In the genomic region with DNA sequence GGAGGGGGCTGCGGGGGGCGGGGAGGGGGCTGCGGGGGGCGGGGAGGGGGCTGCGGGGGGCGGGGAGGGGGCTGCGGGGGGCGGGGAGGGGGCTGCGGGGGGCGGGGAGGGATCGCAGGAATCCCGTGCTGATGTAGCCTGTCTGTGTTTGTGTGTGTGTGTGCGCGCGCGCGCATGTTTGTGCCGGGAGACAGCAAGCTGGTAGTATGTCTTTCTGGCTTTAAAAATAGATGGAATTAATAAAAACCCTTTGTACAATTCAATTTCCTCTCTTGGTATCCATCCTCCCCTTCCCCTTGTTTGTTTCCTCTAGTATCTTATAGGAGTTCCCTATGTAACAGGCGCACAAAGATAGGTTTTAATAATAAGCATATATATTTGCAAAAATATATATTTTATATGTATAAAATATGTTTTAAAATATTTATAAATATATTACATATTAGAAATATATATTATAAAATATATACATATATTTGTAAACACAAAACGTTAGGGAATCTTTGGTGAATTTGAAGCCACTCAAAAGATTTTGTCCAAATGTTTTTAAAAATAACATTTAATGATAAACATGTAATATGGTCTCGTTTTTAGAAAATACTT, we compare ENCODE assay signal across 8 cellular contexts. TPM values are rescaled to one million over a fixed set of nuclear protein-coding genes. Genes with fewer than 3 reads are reported as not detected.
DNase-seq lines count a peak whose midpoint lies in the region; ATAC-seq and TF ChIP-seq lines count a peak whose summit lies in the region.

No MANE protein-coding gene starts in this region.

- 5 to 7% methylated on average over 9 to 12 of the region's 21 CpGs for WGBS in upper lobe of left lung, 2 donors

- no peaks in the 10 kb centered on the region for H3K9me3 Mint-ChIP-seq in activated CD4-positive, alpha-beta T cell treated with anti-CD3 and anti-CD28 coated beads, Interleukin-2, amount 10 ng/mL, durations not matched to agents 24 days and 14 days

- TF ChIP-seq EP300 in upper lobe of left lung (IDR thresholded peaks at IDR 0.05) = no peak

- intact Hi-C loops in breast epithelium (cut with DNase I; ENCODE audit: low total_unique reads) = no loop called here
- intact Hi-C loops in activated CD4-positive, alpha-beta T cell treated with anti-CD3 and anti-CD28 coated beads, Interleukin-2, amount 10 ng/mL, durations not matched to agents 24 days and 14 days (cut with micrococcal nuclease) = no loop called here

- peak overlapping the region; percentile 77 to 88 for H3K27ac ChIP-seq in breast epithelium
- peak overlapping the region; percentile 82 to 91 (median 86) for H3K27ac ChIP-seq in upper lobe of left lung

- H3K9me3 ChIP-seq in breast epithelium = no peaks in the 10 kb centered on the region
- no peaks in the 10 kb centered on the region for H3K9me3 ChIP-seq in upper lobe of left lung

- no peak overlapping the region for H3K27ac Mint-ChIP-seq in activated CD4-positive, alpha-beta T cell treated with anti-CD3 and anti-CD28 coated beads, Interleukin-2, amount 10 ng/mL, durations not matched to agents 24 days and 14 days

- DNase-seq in NOMO-1 treated with DMSO at 0.1 percent for 48 hours (lab: John Stamatoyannopoulos, UW; ENCODE audit: unreplicated experiment) (peak; percentile 11), NOMO-1 treated with dmso at 0.1 percent for 144 hours (lab: John Stamatoyannopoulos, UW; ENCODE audit: unreplicated experiment) (no peak), breast epithelium (ENCODE audit: low spot score in 2 of 2) (no peak), left kidney (ENCODE audit: low read depth, low spot score) (peak; percentile 84), upper lobe of left lung (peak; percentile 48 to 81), NCI-H146 treated with DMSO at 0.1 percent for 48 hours (lab: John Stamatoyannopoulos, UW; ENCODE audit: unreplicated experiment) (no peak)
- no peak for DNase-seq in activated CD4-positive, alpha-beta T cell treated with anti-CD3 and anti-CD28 coated beads, Interleukin-2, amount 10 ng/mL, durations not matched to agents 24 days and 14 days

- no peak for ATAC-seq in upper lobe of left lung (ENCODE audit: low FRiP score in 2 of 2)
- ATAC-seq in GM18861 (IDR thresholded peaks at IDR 0.05; ENCODE audit: unreplicated experiment) = no peak

- no peak overlapping the region for H3K4me3 Mint-ChIP-seq in activated CD4-positive, alpha-beta T cell treated with anti-CD3 and anti-CD28 coated beads, Interleukin-2, amount 10 ng/mL, durations not matched to agents 24 days and 14 days

- H3K36me3 ChIP-seq in breast epithelium (no peaks in the 10 kb centered on the region), upper lobe of left lung (no peaks in the 10 kb centered on the region)

- TF ChIP-seq POLR2A in breast epithelium (IDR thresholded peaks at IDR 0.05) (no peak), upper lobe of left lung (IDR thresholded peaks at IDR 0.05) (no peak)

- H3K27me3 ChIP-seq in breast epithelium (no peaks in the 10 kb centered on the region), upper lobe of left lung (no peaks in the 10 kb centered on the region)

- H3K4me1 Mint-ChIP-seq in activated CD4-positive, alpha-beta T cell treated with anti-CD3 and anti-CD28 coated beads, Interleukin-2, amount 10 ng/mL, durations not matched to agents 24 days and 14 days = no peaks in the 10 kb centered on the region

- peaks cover 25% of the 10 kb centered on the region for H3K27me3 Mint-ChIP-seq in activated CD4-positive, alpha-beta T cell treated with anti-CD3 and anti-CD28 coated beads, Interleukin-2, amount 10 ng/mL, durations not matched to agents 24 days and 14 days

- no peak for TF ChIP-seq CTCF in breast epithelium (IDR thresholded peaks at IDR 0.05)
- TF ChIP-seq CTCF in upper lobe of left lung (IDR thresholded peaks at IDR 0.05) = no peak

- H3K4me3 ChIP-seq in breast epithelium (peak overlapping the region; percentile 62 to 76 (median 66)), upper lobe of left lung (peak overlapping the region in 3 of 4 donors; percentile 59 to 64 (median 59))

- H3K4me1 ChIP-seq in breast epithelium (no peaks in the 10 kb centered on the region), upper lobe of left lung (peaks cover 0 to 11% (median 6%) of the 10 kb centered on the region in 4 donors)

- no peaks in the 10 kb centered on the region for H3K36me3 Mint-ChIP-seq in activated CD4-positive, alpha-beta T cell treated with anti-CD3 and anti-CD28 coated beads, Interleukin-2, amount 10 ng/mL, durations not matched to agents 24 days and 14 days (ENCODE audit: low read depth)

RNA-seq across cellular contexts. Expression of gene ARHGAP24, which starts 0.8 kb away (rescaled TPM):
- total RNA-seq in breast epithelium = 10 to 100 TPM; 20.6 to 60.2 (median 37.2) TPM
- 10 to 100 TPM; 26.4 to 92.2 (median 52.4) TPM for total RNA-seq in upper lobe of left lung
- not detected in 2 replicates for total RNA-seq in activated CD4-positive, alpha-beta T cell treated with anti-CD3 and anti-CD28 coated beads, Interleukin-2, amount 10 ng/mL, durations not matched to agents 24 days and 14 days

Comparison
In these comparisons a context has a peak if more than half of its experiments do, and no peak if none do; other contexts are left out.
1. DNase-seq: peak in NOMO-1 treated with DMSO at 0.1 percent for 48 hours (single experiment), left kidney (single experiment) and upper lobe of left lung (2 of 2); none in NOMO-1 treated with dmso at 0.1 percent for 144 hours (single experiment), breast epithelium (0 of 2), activated CD4-positive, alpha-beta T cell treated with anti-CD3 and anti-CD28 coated beads, Interleukin-2, amount 10 ng/mL, durations not matched to agents 24 days and 14 days (single experiment) and NCI-H146 treated with DMSO at 0.1 percent for 48 hours (single experiment).
2. RNA of gene ARHGAP24, which starts 0.8 kb away (total RNA-seq): 26.4 to 92.2 TPM in upper lobe of left lung and 20.6 to 60.2 TPM in breast epithelium; not detected in activated CD4-positive, alpha-beta T cell treated with anti-CD3 and anti-CD28 coated beads, Interleukin-2, amount 10 ng/mL, durations not matched to agents 24 days and 14 days; every median in the first group is over 10 times any median in the second.